ENCODE assay signal across 1 cellular context in genomic region chr11:76803811-76804600, GRCh38.
TF ChIP-seq lines count a peak whose summit lies in the region.

No MANE protein-coding gene starts in this region.

TF ChIP-seq in A549, 52 proteins besides CTCF, POLR2A, EP300 and RAD21 (continued from another document):
- TF ChIP-seq MAX (IDR thresholded peaks at IDR 0.05), result no peak
- no peak for TF ChIP-seq ELK1 (IDR thresholded peaks at IDR 0.05; ENCODE audit: low read depth, low read length)
- TF ChIP-seq ATOH8 (CRISPR knock-in tag; IDR thresholded peaks at IDR 0.05; ENCODE audit: low read depth), result no peak
- TF ChIP-seq CHD2 (IDR thresholded peaks at IDR 0.05; ENCODE audit: low read length, partially characterized antibody), result no peak
- TF ChIP-seq HMGXB4 (CRISPR knock-in tag; IDR thresholded peaks at IDR 0.05; ENCODE audit: borderline replicate concordance), result no peak
- no peak for TF ChIP-seq RFX5 (IDR thresholded peaks at IDR 0.05)
- TF ChIP-seq CBX2 (IDR thresholded peaks at IDR 0.05; ENCODE audit: borderline replicate concordance, low read depth), result no peak
- TF ChIP-seq MAFK (IDR thresholded peaks at IDR 0.05; ENCODE audit: partially characterized antibody), result no peak
- no peak for TF ChIP-seq HOXB13 (CRISPR knock-in tag; IDR thresholded peaks at IDR 0.05; ENCODE audit: low read depth)
- no peak for TF ChIP-seq EHMT2 (IDR thresholded peaks at IDR 0.05; ENCODE audit: low read depth)
- TF ChIP-seq ZSCAN20 (CRISPR knock-in tag; IDR thresholded peaks at IDR 0.05), result no peak
- no peak for TF ChIP-seq FOSL2 (IDR thresholded peaks at IDR 0.05)
- no peak for TF ChIP-seq FOSL2 (CRISPR knock-in tag; IDR thresholded peaks at IDR 0.05)
- no peak for TF ChIP-seq ZNF302 (CRISPR knock-in tag; IDR thresholded peaks at IDR 0.05)
